1 cellular context compared by ENCODE assay signal in the genomic region with DNA sequence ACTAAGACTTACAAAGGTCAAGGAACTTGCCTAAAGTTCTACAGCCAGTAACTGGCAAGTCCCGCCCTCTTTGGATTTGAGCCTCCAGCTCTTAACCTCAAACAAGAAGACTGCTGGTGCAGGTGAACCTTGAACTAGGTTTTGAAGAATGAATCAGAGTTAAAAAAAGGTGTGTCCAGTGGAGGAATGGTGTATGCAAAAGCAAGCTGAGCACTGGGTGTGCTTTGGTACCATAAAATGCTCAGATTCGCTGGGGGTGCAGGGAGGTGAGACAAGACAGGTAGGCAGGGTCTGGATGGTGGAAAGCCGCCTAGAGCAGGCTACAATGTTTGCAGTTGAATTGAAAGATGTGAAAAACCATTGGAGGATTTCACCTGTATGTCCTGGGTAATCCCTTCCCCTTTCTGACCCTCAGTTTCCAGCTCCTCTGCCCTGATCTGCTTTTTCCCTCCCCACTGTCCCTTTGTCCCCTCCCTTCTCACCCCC.
TF ChIP-seq lines count a peak whose summit lies in the region.

No MANE protein-coding gene starts in this region.

TF ChIP-seq in liver, 16 proteins besides CTCF, POLR2A, EP300 and RAD21 (continued from another document):
- TF ChIP-seq, protein P1, sequence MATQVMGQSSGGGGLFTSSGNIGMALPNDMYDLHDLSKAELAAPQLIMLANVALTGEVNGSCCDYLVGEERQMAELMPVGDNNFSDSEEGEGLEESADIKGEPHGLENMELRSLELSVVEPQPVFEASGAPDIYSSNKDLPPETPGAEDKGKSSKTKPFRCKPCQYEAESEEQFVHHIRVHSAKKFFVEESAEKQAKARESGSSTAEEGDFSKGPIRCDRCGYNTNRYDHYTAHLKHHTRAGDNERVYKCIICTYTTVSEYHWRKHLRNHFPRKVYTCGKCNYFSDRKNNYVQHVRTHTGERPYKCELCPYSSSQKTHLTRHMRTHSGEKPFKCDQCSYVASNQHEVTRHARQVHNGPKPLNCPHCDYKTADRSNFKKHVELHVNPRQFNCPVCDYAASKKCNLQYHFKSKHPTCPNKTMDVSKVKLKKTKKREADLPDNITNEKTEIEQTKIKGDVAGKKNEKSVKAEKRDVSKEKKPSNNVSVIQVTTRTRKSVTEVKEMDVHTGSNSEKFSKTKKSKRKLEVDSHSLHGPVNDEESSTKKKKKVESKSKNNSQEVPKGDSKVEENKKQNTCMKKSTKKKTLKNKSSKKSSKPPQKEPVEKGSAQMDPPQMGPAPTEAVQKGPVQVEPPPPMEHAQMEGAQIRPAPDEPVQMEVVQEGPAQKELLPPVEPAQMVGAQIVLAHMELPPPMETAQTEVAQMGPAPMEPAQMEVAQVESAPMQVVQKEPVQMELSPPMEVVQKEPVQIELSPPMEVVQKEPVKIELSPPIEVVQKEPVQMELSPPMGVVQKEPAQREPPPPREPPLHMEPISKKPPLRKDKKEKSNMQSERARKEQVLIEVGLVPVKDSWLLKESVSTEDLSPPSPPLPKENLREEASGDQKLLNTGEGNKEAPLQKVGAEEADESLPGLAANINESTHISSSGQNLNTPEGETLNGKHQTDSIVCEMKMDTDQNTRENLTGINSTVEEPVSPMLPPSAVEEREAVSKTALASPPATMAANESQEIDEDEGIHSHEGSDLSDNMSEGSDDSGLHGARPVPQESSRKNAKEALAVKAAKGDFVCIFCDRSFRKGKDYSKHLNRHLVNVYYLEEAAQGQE (IDR thresholded peaks at IDR 0.05) = peak; percentile 19
- TF ChIP-seq RXRA (IDR thresholded peaks at IDR 0.05) = peak; percentile 50 to 79
- TF ChIP-seq NR2F2 (IDR thresholded peaks at IDR 0.05) = no peak
- TF ChIP-seq HNF4G (IDR thresholded peaks at IDR 0.05) = no peak
- TF ChIP-seq EGR1 (IDR thresholded peaks at IDR 0.05; ENCODE audit: low read depth in 2 of 2) = no peak
- TF ChIP-seq YY1 (IDR thresholded peaks at IDR 0.05) = peak; percentile 35
- TF ChIP-seq, protein P2, sequence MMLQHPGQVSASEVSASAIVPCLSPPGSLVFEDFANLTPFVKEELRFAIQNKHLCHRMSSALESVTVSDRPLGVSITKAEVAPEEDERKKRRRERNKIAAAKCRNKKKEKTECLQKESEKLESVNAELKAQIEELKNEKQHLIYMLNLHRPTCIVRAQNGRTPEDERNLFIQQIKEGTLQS (IDR thresholded peaks at IDR 0.05) = no peak
